Comparison of ENCODE assay signal across 9 cellular contexts in the genomic region with DNA sequence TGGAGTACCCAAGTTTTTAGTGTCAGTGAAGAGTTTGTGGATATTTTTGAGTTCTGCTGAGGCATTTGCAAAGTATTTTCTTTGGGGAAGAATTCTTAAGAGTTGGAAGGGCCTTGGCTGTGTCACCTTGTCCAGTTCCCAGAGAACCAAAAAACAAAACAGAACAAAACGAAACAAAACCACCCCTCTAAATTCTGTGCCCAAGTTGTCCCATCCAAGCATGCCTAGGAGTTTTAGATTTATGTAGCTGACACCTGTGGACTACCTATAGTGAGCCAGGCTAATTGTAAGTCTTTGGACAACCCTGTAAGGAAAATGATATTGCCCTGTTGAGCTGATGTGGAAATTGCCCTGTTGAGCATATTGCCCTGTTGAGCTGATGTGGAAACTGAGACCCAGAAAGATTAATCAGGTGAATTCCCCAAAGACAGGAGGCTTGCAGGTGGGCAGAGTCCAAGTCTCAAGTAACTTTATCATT. TPM values are rescaled to one million over a fixed set of nuclear protein-coding genes. Genes with fewer than 3 reads are reported as not detected.
DNase-seq lines count a peak whose midpoint lies in the region; ATAC-seq and TF ChIP-seq lines count a peak whose summit lies in the region.
"Had no signal": no experiment of that assay in that cellular context is flagged by ENCODE, and none has a peak within 500 bp of the region (broad histone marks: within the 10 kb centered on the region; RNA-seq: fewer than 3 reads in every experiment).

No MANE protein-coding gene starts in this region.

- peak overlapping the region; percentile 1 to 60 for H3K9ac ChIP-seq in liver (ENCODE audit: low read depth in 1 of 2, low read length in 2 of 2)

- H3K36me3 ChIP-seq in liver (ENCODE audit: control insufficient read depth in 4 of 4, insufficient read depth in 3 of 4, low read depth in 1 of 4, low read length in 3 of 4) (peaks cover 0 to 5% (median 1%) of the 10 kb centered on the region in 4 donors), thymus (ENCODE audit: control insufficient read depth, insufficient read depth) (peaks cover 12% of the 10 kb centered on the region)

- H3K4me1 Mint-ChIP-seq in activated CD8-positive, alpha-beta memory T cell treated with anti-CD3 and anti-CD28 coated beads, Interleukin-2, amount 10 ng/mL, durations not matched to agents 7 days and 5 days, result peaks cover 38% of the 10 kb centered on the region

- H3K4me3 Mint-ChIP-seq in activated CD8-positive, alpha-beta memory T cell treated with anti-CD3 and anti-CD28 coated beads, Interleukin-2, amount 10 ng/mL, durations not matched to agents 7 days and 5 days, result peak overlapping the region; percentile 80

- H3K4me1 ChIP-seq in liver (ENCODE audit: control insufficient read depth in 4 of 4, insufficient read depth in 4 of 4, low read length in 3 of 4), result peaks cover 10 to 32% (median 25%) of the 10 kb centered on the region in 4 donors
- H3K4me1 ChIP-seq in thymus (ENCODE audit: control insufficient read depth, insufficient read depth, low read length), result peaks cover 8% of the 10 kb centered on the region

- H3K27ac ChIP-seq in liver (ENCODE audit: low read depth in 1 of 2, low read length in 2 of 2), result peak overlapping the region; percentile 16 to 63
- H3K27ac ChIP-seq in thymus (ENCODE audit: low read depth), result peak overlapping the region; percentile 26

- DNase-seq in activated CD8-positive, alpha-beta memory T cell treated with anti-CD3 and anti-CD28 coated beads, Interleukin-2, amount 10 ng/mL, durations not matched to agents 7 days and 5 days, result no peak
- DNase-seq in activated CD8-positive, alpha-beta memory T cell treated with anti-CD3 and anti-CD28 coated beads for 24 hours, result no peak
- no peak for DNase-seq in astrocyte of the cerebellum (ENCODE audit: low read depth)
- DNase-seq in NCI-H2081 (lab: John Stamatoyannopoulos, UW), result no peak
- no peak for DNase-seq in AG20443 (ENCODE audit: low spot score)
- no peak for DNase-seq in NCI-H1092 treated with DMSO at 0.1 percent for 48 hours (lab: John Stamatoyannopoulos, UW)

- H3K9me3 ChIP-seq in liver (ENCODE audit: control insufficient read depth in 4 of 4, low read length in 3 of 4), result no peaks in the 10 kb centered on the region
- H3K9me3 ChIP-seq in thymus (ENCODE audit: control insufficient read depth), result peaks cover 3% of the 10 kb centered on the region

- in situ Hi-C loops in astrocyte of the cerebellum (cut with HindIII; ENCODE audit: low sequenced_read_pairs), result no loop called here

- H3K27me3 Mint-ChIP-seq in activated CD8-positive, alpha-beta memory T cell treated with anti-CD3 and anti-CD28 coated beads, Interleukin-2, amount 10 ng/mL, durations not matched to agents 7 days and 5 days, result no peaks in the 10 kb centered on the region

- H3K27ac Mint-ChIP-seq in activated CD8-positive, alpha-beta memory T cell treated with anti-CD3 and anti-CD28 coated beads, Interleukin-2, amount 10 ng/mL, durations not matched to agents 7 days and 5 days, result peak overlapping the region; percentile 84

- peaks cover 5% of the 10 kb centered on the region for H3K9me3 Mint-ChIP-seq in activated CD8-positive, alpha-beta memory T cell treated with anti-CD3 and anti-CD28 coated beads, Interleukin-2, amount 10 ng/mL, durations not matched to agents 7 days and 5 days (ENCODE audit: low read depth)

- no peaks in the 10 kb centered on the region for H3K27me3 ChIP-seq in liver (ENCODE audit: control insufficient read depth in 4 of 4, insufficient read depth in 4 of 4, low read length in 3 of 4)
- H3K27me3 ChIP-seq in thymus (ENCODE audit: control insufficient read depth, insufficient read depth), result no peaks in the 10 kb centered on the region

- H3K4me3 ChIP-seq in astrocyte of the cerebellum (ENCODE audit: low read depth, low read length) (peak overlapping the region; percentile 55), liver (ENCODE audit: low read depth in 1 of 3, low read length in 3 of 3) (peak overlapping the region; percentile 16 to 83 (median 37)), thymus (ENCODE audit: low read length) (peak overlapping the region; percentile 94)

- no peak for TF ChIP-seq RAD21 in liver (IDR thresholded peaks at IDR 0.05)

- TF ChIP-seq CTCF in astrocyte of the cerebellum (IDR thresholded peaks at IDR 0.05; ENCODE audit: low read depth, low read length, missing control alignments) (no peak), liver (IDR thresholded peaks at IDR 0.05; ENCODE audit: low read depth, low read length, missing input control) (no peak)

- ATAC-seq in activated CD8-positive, alpha-beta memory T cell treated with anti-CD3 and anti-CD28 coated beads, Interleukin-2, amount 10 ng/mL, durations not matched to agents 7 days and 5 days, result no peak

- 23% methylated on average over 1 of the region's 1 CpG for WGBS in liver
- 34% methylated on average over 1 of the region's 1 CpG for WGBS in thymus

- CTCF ChIA-PET in activated CD8-positive, alpha-beta memory T cell treated with anti-CD3 and anti-CD28 coated beads, Interleukin-2, amount 10 ng/mL, durations not matched to agents 7 days and 5 days (lab: Charles Lee), result interaction anchor here (0.9 to 2.7 kb wide), 14 partner anchors 16 to 396 kb away, joined by 3 to 19 read pairs (median 4); partner anchors contain the start of gene FAM50B

- peaks cover 23% of the 10 kb centered on the region for H3K36me3 Mint-ChIP-seq in activated CD8-positive, alpha-beta memory T cell treated with anti-CD3 and anti-CD28 coated beads, Interleukin-2, amount 10 ng/mL, durations not matched to agents 7 days and 5 days

TF ChIP-seq in liver, 16 proteins besides CTCF, POLR2A, EP300 and RAD21:
- no peak for TF ChIP-seq JUND (IDR thresholded peaks at IDR 0.05)
- no peak for TF ChIP-seq TAF1 (conservative IDR thresholded peaks at IDR 0.05)
- TF ChIP-seq FOXA2 (IDR thresholded peaks at IDR 0.05), result no peak
- TF ChIP-seq FOXA1 (IDR thresholded peaks at IDR 0.05), result no peak
- no peak for TF ChIP-seq HNF4G (IDR thresholded peaks at IDR 0.05)
- no peak for TF ChIP-seq ZBTB33 (IDR thresholded peaks at IDR 0.05)
- no peak for TF ChIP-seq YY1 (IDR thresholded peaks at IDR 0.05)
- no peak for TF ChIP-seq HNF4A (conservative IDR thresholded peaks at IDR 0.05)
- TF ChIP-seq SP1 (IDR thresholded peaks at IDR 0.05), result no peak
- TF ChIP-seq, protein P1, sequence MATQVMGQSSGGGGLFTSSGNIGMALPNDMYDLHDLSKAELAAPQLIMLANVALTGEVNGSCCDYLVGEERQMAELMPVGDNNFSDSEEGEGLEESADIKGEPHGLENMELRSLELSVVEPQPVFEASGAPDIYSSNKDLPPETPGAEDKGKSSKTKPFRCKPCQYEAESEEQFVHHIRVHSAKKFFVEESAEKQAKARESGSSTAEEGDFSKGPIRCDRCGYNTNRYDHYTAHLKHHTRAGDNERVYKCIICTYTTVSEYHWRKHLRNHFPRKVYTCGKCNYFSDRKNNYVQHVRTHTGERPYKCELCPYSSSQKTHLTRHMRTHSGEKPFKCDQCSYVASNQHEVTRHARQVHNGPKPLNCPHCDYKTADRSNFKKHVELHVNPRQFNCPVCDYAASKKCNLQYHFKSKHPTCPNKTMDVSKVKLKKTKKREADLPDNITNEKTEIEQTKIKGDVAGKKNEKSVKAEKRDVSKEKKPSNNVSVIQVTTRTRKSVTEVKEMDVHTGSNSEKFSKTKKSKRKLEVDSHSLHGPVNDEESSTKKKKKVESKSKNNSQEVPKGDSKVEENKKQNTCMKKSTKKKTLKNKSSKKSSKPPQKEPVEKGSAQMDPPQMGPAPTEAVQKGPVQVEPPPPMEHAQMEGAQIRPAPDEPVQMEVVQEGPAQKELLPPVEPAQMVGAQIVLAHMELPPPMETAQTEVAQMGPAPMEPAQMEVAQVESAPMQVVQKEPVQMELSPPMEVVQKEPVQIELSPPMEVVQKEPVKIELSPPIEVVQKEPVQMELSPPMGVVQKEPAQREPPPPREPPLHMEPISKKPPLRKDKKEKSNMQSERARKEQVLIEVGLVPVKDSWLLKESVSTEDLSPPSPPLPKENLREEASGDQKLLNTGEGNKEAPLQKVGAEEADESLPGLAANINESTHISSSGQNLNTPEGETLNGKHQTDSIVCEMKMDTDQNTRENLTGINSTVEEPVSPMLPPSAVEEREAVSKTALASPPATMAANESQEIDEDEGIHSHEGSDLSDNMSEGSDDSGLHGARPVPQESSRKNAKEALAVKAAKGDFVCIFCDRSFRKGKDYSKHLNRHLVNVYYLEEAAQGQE (IDR thresholded peaks at IDR 0.05), result no peak
- TF ChIP-seq, protein P2, sequence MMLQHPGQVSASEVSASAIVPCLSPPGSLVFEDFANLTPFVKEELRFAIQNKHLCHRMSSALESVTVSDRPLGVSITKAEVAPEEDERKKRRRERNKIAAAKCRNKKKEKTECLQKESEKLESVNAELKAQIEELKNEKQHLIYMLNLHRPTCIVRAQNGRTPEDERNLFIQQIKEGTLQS (IDR thresholded peaks at IDR 0.05), result no peak
- no peak for TF ChIP-seq EGR1 (IDR thresholded peaks at IDR 0.05; ENCODE audit: low read depth in 2 of 2)
- TF ChIP-seq GABPA (IDR thresholded peaks at IDR 0.05 in 1 of 2, conservative IDR thresholded peaks at IDR 0.05 in 1 of 2), result no peak
- TF ChIP-seq RXRA (IDR thresholded peaks at IDR 0.05), result no peak
- TF ChIP-seq NR2F2 (IDR thresholded peaks at IDR 0.05), result no peak
- TF ChIP-seq, protein P3, sequence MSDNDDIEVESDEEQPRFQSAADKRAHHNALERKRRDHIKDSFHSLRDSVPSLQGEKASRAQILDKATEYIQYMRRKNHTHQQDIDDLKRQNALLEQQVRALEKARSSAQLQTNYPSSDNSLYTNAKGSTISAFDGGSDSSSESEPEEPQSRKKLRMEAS (IDR thresholded peaks at IDR 0.05), result no peak

RNA-seq across cellular contexts. Expression of gene ECI2, which starts 1.0 kb away (rescaled TPM):
- 10 to 100 TPM; 45.0 to 45.5 TPM for total RNA-seq in activated CD8-positive, alpha-beta memory T cell treated with anti-CD3 and anti-CD28 coated beads, Interleukin-2, amount 10 ng/mL, durations not matched to agents 7 days and 5 days
- 100 to 1,000 TPM; 109 to 143 TPM for total RNA-seq in liver
- polyA plus RNA-seq in liver (100 to 1,000 TPM in 1 of 2 donors, 10 to 100 TPM in 1; 79.5 to 158 TPM), thymus (55.0 TPM)

RNA-seq across cellular contexts. Expression of gene FAM217A, which starts 57.5 kb away (rescaled TPM):
- not detected for total RNA-seq in activated CD8-positive, alpha-beta memory T cell treated with anti-CD3 and anti-CD28 coated beads, Interleukin-2, amount 10 ng/mL, durations not matched to agents 7 days and 5 days
- not detected for total RNA-seq in liver
- polyA plus RNA-seq in liver, result not detected
- 0.05 TPM for polyA plus RNA-seq in thymus
- total RNA-seq: LHCN-M2 had no signal

Comparison
In these comparisons a context has a peak if more than half of its experiments do, and no peak if none do; other contexts are left out.
1. H3K4me3 ChIP-seq: peak in every context shown above with its lines; median percentile 94 in thymus; 55 in astrocyte of the cerebellum; 37 in liver.